In the genomic region with DNA sequence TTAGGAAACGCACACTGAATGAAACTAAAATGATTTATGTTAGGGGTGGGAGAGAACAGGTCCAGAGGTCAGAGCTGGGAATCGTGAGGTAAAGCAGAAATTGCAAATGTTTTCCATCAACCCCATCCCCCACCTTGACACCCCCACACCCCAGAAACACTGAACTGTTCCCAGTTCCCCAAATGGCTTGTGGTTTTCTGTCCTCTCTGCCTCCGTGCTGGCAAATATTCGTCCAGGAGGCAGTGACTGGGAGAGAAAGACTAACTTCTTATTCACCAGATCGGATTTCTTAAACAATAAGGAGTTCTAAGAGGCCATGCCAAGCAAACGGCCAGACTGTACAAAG, we compare ENCODE assay signal across 8 cellular contexts. TPM values are rescaled to one million over a fixed set of nuclear protein-coding genes. Genes with fewer than 3 reads are reported as not detected.
DNase-seq lines count a peak whose midpoint lies in the region; ATAC-seq, FAIRE-seq and TF ChIP-seq lines count a peak whose summit lies in the region.

No MANE protein-coding gene starts in this region.

- H3K79me2 ChIP-seq in Karpas-422 (ENCODE audit: low read length) = peaks cover 4% of the 10 kb centered on the region; the same call in 1 of the 2 replicates

- no peak overlapping the region for H2AFZ ChIP-seq in Karpas-422 (ENCODE audit: low read length)

- H3K27ac ChIP-seq in Karpas-422 (ENCODE audit: low read length) (no peak overlapping the region; the same call in 1 of the 2 replicates), colonic mucosa (peak overlapping the region; percentile 74)

- peaks cover 0 to 15% (median 9%) of the 10 kb centered on the region in 3 donors for H3K27me3 Mint-ChIP-seq in naive B cell

- intact Hi-C loops in colonic mucosa (cut with DNase I) = no loop called here

- H3K9ac ChIP-seq in Karpas-422 (ENCODE audit: low read length) = peak overlapping the region; percentile 72
- peak overlapping the region; percentile 86 to 90 for H3K9ac ChIP-seq in colonic mucosa (ENCODE audit: low read depth in 2 of 2, low read length in 2 of 2)

- H3K9me3 Mint-ChIP-seq in naive B cell = peaks cover 0 to 4% (median 0%) of the 10 kb centered on the region in 7 donors

- peaks cover 8 to 10% of the 10 kb centered on the region in 2 donors for H3K36me3 Mint-ChIP-seq in naive B cell

- H3K4me3 Mint-ChIP-seq in naive B cell = peak overlapping the region; percentile 81 to 93 (median 90)

- peaks cover 4% of the 10 kb centered on the region; the same call in 1 of the 2 replicates for H4K20me1 ChIP-seq in Karpas-422 (ENCODE audit: insufficient read depth, low read depth, low read length)

- H3K36me3 ChIP-seq in Karpas-422 (ENCODE audit: insufficient read depth, low read length) = peaks cover 3% of the 10 kb centered on the region; the same call in 1 of the 2 replicates
- no peaks in the 10 kb centered on the region for H3K36me3 ChIP-seq in colonic mucosa

- H3K4me1 ChIP-seq in Karpas-422 (ENCODE audit: low read length) (peaks cover 50% of the 10 kb centered on the region), colonic mucosa (peaks cover 4% of the 10 kb centered on the region)

- H3K9me3 ChIP-seq in Karpas-422 (ENCODE audit: low read length) = no peaks in the 10 kb centered on the region
- no peaks in the 10 kb centered on the region for H3K9me3 ChIP-seq in colonic mucosa

- peak overlapping the region; percentile 81 for H3K4me2 ChIP-seq in Karpas-422 (ENCODE audit: low read depth, low read length, poor library complexity, severe bottlenecking)

- H3K4me3 ChIP-seq in AG09309 (ENCODE audit: control insufficient read depth, low read depth, low read length) (peak overlapping the region; percentile 70), Karpas-422 (ENCODE audit: low read length) (peak overlapping the region; percentile 79), colonic mucosa (peak overlapping the region; percentile 75)

- DNase-seq in AG09309 (ENCODE audit: low read depth) (no peak), Karpas-422 (no peak), colonic mucosa (no peak), naive B cell (no peak), RCC 7860 (ENCODE audit: low spot score) (no peak), GM19239 (ENCODE audit: insufficient read length, low spot score) (no peak)
- no peak for DNase-seq in stimulated activated CD4-positive, alpha-beta T cell treated with anti-CD3 and anti-CD28 coated beads, Interleukin-4, amount 100 ng/mL, for 24 hours

- no peaks in the 10 kb centered on the region; the same call in 1 of the 2 replicates for H3K27me3 ChIP-seq in Karpas-422 (ENCODE audit: low read length)
- H3K27me3 ChIP-seq in colonic mucosa = no peaks in the 10 kb centered on the region

- H3K9me2 ChIP-seq in Karpas-422 (replicated peaks; ENCODE audit: insufficient read depth, low read length) = no peaks in the 10 kb centered on the region

- TF ChIP-seq CTCF in AG09309 (IDR thresholded peaks at IDR 0.05; ENCODE audit: control insufficient read depth, insufficient read depth, low read depth, low read length, missing control alignments) (no peak), colonic mucosa (IDR thresholded peaks at IDR 0.05) (no peak)

- peaks cover 37 to 64% (median 44%) of the 10 kb centered on the region in 3 donors for H3K4me1 Mint-ChIP-seq in naive B cell

- no peak for ATAC-seq in naive B cell (ENCODE audit: low read depth in 2 of 2)
- no peak for ATAC-seq in GM21619 (IDR thresholded peaks at IDR 0.05; ENCODE audit: unreplicated experiment)

- no peak for FAIRE-seq in RCC 7860 (lab: Jason Lieb, UNC)
- no peak for FAIRE-seq in GM19239 (lab: Jason Lieb, UNC)

- peak overlapping the region in 5 of 6 donors; percentile 54 to 92 (median 80) for H3K27ac Mint-ChIP-seq in naive B cell

RNA-seq across cellular contexts. Expression of gene RASSF4, which starts 0.7 kb away (rescaled TPM):
- 3.6 and 7.1 TPM in 2 replicates for total RNA-seq in Karpas-422 (2014; rRNA removed; shearing (Covaris generic); ENCODE audit: low replicate concordance)
- total RNA-seq in colonic mucosa = 10 to 100 TPM; 13.1 to 19.9 TPM
- polyA plus RNA-seq in naive B cell (ENCODE audit: low read depth in 6 of 6) = under 1 TPM in 4 of 6 donors, not detected in 2; 0.06 to 0.60 (median 0.27) TPM

RNA-seq across cellular contexts. Expression of gene DEPP1, which starts 19.7 kb away (rescaled TPM):
- total RNA-seq in Karpas-422 (2014; rRNA removed; shearing (Covaris generic); ENCODE audit: low replicate concordance) = not detected in 2 replicates
- 10 to 100 TPM; 11.1 to 20.2 TPM for total RNA-seq in colonic mucosa
- not detected for polyA plus RNA-seq in naive B cell (ENCODE audit: low read depth in 6 of 6)

RNA-seq across cellular contexts. Expression of gene ZNF22, which starts 41.9 kb away (rescaled TPM):
- 34.9 and 53.2 TPM in 2 replicates for total RNA-seq in Karpas-422 (2014; rRNA removed; shearing (Covaris generic); ENCODE audit: low replicate concordance)
- total RNA-seq in colonic mucosa = 10 to 100 TPM; 16.5 to 17.3 TPM
- polyA plus RNA-seq in naive B cell (ENCODE audit: low read depth in 6 of 6) = 10 to 100 TPM; 52.9 to 73.2 (median 61.9) TPM

RNA-seq across cellular contexts. Expression of gene TMEM72, which starts 47.7 kb away (rescaled TPM):
- not detected in 2 replicates for total RNA-seq in Karpas-422 (2014; rRNA removed; shearing (Covaris generic); ENCODE audit: low replicate concordance)
- 10 to 100 TPM; 14.5 to 17.6 TPM for total RNA-seq in colonic mucosa
- polyA plus RNA-seq in naive B cell (ENCODE audit: low read depth in 6 of 6) = not detected

Comparison
In these comparisons a context has a peak if more than half of its experiments do, and no peak if none do; other contexts are left out.
1. RNA of gene DEPP1, which starts 19.7 kb away (total RNA-seq): 11.1 to 20.2 TPM in colonic mucosa; not detected in Karpas-422; every median in the first group is over 10 times any median in the second.
2. Peak in every context shown above with its lines, with median percentiles within 50 percentile points of each other: H3K4me3 ChIP-seq.